ENCODE assay signal across 8 cellular contexts in genomic region chr15:65792988-65793812, GRCh38. TPM values are rescaled to one million over a fixed set of nuclear protein-coding genes. Genes with fewer than 3 reads are reported as not detected.
DNase-seq lines count a peak whose midpoint lies in the region; ATAC-seq and TF ChIP-seq lines count a peak whose summit lies in the region.

No MANE protein-coding gene starts in this region.

- peaks cover 17% of the 10 kb centered on the region for H3F3A ChIP-seq in MM.1S (ENCODE audit: insufficient read depth, low read length)

- H3K4me3 ChIP-seq in BLaER1 treated with 17β-estradiol and CSF1 and Interleukin-3, amounts not matched to agents 10 nM and 100 nM, result peak overlapping the region; percentile 57 to 95 (median 86)
- H3K4me3 ChIP-seq in MM.1S (ENCODE audit: low read length), result peak overlapping the region; percentile 76
- H3K4me3 ChIP-seq in duodenal mucosa (ENCODE audit: low read depth in 1 of 2, low read length in 2 of 2), result peak overlapping the region; percentile 83 to 84

- H3K27me3 Mint-ChIP-seq in neural crest cell (ENCODE audit: low read depth), result no peaks in the 10 kb centered on the region

- H3K9me3 Mint-ChIP-seq in neural crest cell, result no peaks in the 10 kb centered on the region

- H3K79me2 ChIP-seq in MM.1S (ENCODE audit: low read length), result peaks cover 44% of the 10 kb centered on the region

- peak overlapping the region; percentile 75 for H2AFZ ChIP-seq in MM.1S (ENCODE audit: low read length)

- peaks cover 0 to 30% (median 7%) of the 10 kb centered on the region in 11 experiments; a peak in 7 of 22 replicates for H4K20me1 ChIP-seq in BLaER1 treated with 17β-estradiol and CSF1 and Interleukin-3, amounts not matched to agents 10 nM and 100 nM
- H4K20me1 ChIP-seq in MM.1S (ENCODE audit: insufficient read depth, low read length), result no peaks in the 10 kb centered on the region

- DNase-seq in MM.1S, result no peak
- no peak for DNase-seq in neural crest cell (ENCODE audit: low read depth, low spot score)
- DNase-seq in 8988T, result no peak
- no peak for DNase-seq in stimulated activated CD4-positive, alpha-beta T cell treated with anti-CD3 and anti-CD28 coated beads, Interleukin-12 subunit alpha, Interleukin-12 subunit beta, amount 100 ng/mL, for 4 hours

- H3K9me2 ChIP-seq in MM.1S (replicated peaks; ENCODE audit: insufficient read depth, low read length), result no peaks in the 10 kb centered on the region

- H3K9me3 ChIP-seq in BLaER1 treated with 17β-estradiol and CSF1 and Interleukin-3, amounts not matched to agents 10 nM and 100 nM (replicated peaks in 1 of 11), result no peaks in the 10 kb centered on the region
- H3K9me3 ChIP-seq in MM.1S (replicated peaks; ENCODE audit: insufficient read depth, low read length) (no peaks in the 10 kb centered on the region), duodenal mucosa (ENCODE audit: control insufficient read depth in 1 of 2, low read length in 2 of 2) (no peaks in the 10 kb centered on the region)

- H3K4me3 Mint-ChIP-seq in neural crest cell, result peak overlapping the region; percentile 97

- H3K27ac Mint-ChIP-seq in neural crest cell (ENCODE audit: unreplicated experiment), result peak overlapping the region; percentile 98

- H3K4me1 Mint-ChIP-seq in neural crest cell, result peaks cover 33% of the 10 kb centered on the region

- peak overlapping the region; percentile 69 to 92 (median 88) for H3K4me2 ChIP-seq in BLaER1 treated with 17β-estradiol and CSF1 and Interleukin-3, amounts not matched to agents 10 nM and 100 nM
- H3K4me2 ChIP-seq in MM.1S (ENCODE audit: low read depth, low read length), result peak overlapping the region; percentile 68

- H3K36me3 Mint-ChIP-seq in neural crest cell (ENCODE audit: low read depth), result no peaks in the 10 kb centered on the region

- H3K27ac ChIP-seq in BLaER1 treated with 17β-estradiol and CSF1 and Interleukin-3, amounts not matched to agents 10 nM and 100 nM, result peak overlapping the region; percentile 75 to 92 (median 84)
- peak overlapping the region; percentile 98 for H3K27ac ChIP-seq in MM.1S (ENCODE audit: low read length)
- peak overlapping the region; percentile 94 for H3K27ac ChIP-seq in duodenal mucosa (ENCODE audit: low read depth, low read length)

- ATAC-seq in GM18909 (IDR thresholded peaks at IDR 0.05; ENCODE audit: poor library complexity, unreplicated experiment), result no peak
- ATAC-seq in HG02973 (IDR thresholded peaks at IDR 0.05; ENCODE audit: unreplicated experiment), result no peak

- H3K9ac ChIP-seq in BLaER1 treated with 17β-estradiol and CSF1 and Interleukin-3, amounts not matched to agents 10 nM and 100 nM, result peak overlapping the region; percentile 81 to 92 (median 84)
- H3K9ac ChIP-seq in MM.1S (ENCODE audit: low read length), result peak overlapping the region; percentile 94
- peak overlapping the region; percentile 94 to 97 for H3K9ac ChIP-seq in duodenal mucosa (ENCODE audit: low read depth in 1 of 2, low read length in 2 of 2)

- no peaks in the 10 kb centered on the region for H3K27me3 ChIP-seq in BLaER1 treated with 17β-estradiol and CSF1 and Interleukin-3, amounts not matched to agents 10 nM and 100 nM
- H3K27me3 ChIP-seq in MM.1S (replicated peaks; ENCODE audit: insufficient read depth, low read length) (no peaks in the 10 kb centered on the region), duodenal mucosa (ENCODE audit: control insufficient read depth in 1 of 2, insufficient read depth in 2 of 2, low read length in 2 of 2) (no peaks in the 10 kb centered on the region)

- TF ChIP-seq CTCF in MM.1S (IDR thresholded peaks at IDR 0.05; ENCODE audit: low read length) (no peak), neural crest cell (conservative IDR thresholded peaks at IDR 0.05) (no peak)

- H3K4me1 ChIP-seq in BLaER1 treated with 17β-estradiol and CSF1 and Interleukin-3, amounts not matched to agents 10 nM and 100 nM, result peaks cover 38 to 54% (median 46%) of the 10 kb centered on the region in 10 experiments
- peaks cover 20% of the 10 kb centered on the region for H3K4me1 ChIP-seq in MM.1S (ENCODE audit: low read length)
- H3K4me1 ChIP-seq in duodenal mucosa (ENCODE audit: control insufficient read depth in 1 of 2, insufficient read depth in 2 of 2, low read length in 2 of 2), result peaks cover 12 to 26% of the 10 kb centered on the region in 2 donors

- no peaks in the 10 kb centered on the region for H3K36me3 ChIP-seq in BLaER1 treated with 17β-estradiol and CSF1 and Interleukin-3, amounts not matched to agents 10 nM and 100 nM
- H3K36me3 ChIP-seq in MM.1S (replicated peaks; ENCODE audit: insufficient read depth, low read length), result no peaks in the 10 kb centered on the region
- H3K36me3 ChIP-seq in duodenal mucosa (ENCODE audit: control insufficient read depth in 1 of 2, insufficient read depth in 2 of 2, low read length in 2 of 2), result no peaks in the 10 kb centered on the region

RNA-seq across cellular contexts. Expression of gene DENND4A, which starts 1.1 kb away (rescaled TPM):
- total RNA-seq in neural crest cell, result 9.1 and 11.2 TPM in 2 replicates
